1 cellular context compared by ENCODE assay signal in genomic region chr6:15063253-15063853, GRCh38.
TF ChIP-seq lines count a peak whose summit lies in the region.

No MANE protein-coding gene starts in this region.

TF ChIP-seq in K562, 482 proteins besides CTCF, POLR2A, EP300 and RAD21 (continued from another document and continues in another):
- TF ChIP-seq PBX2 (CRISPR knock-in tag; IDR thresholded peaks at IDR 0.05; ENCODE audit: low read depth) (no peak), PBX2 (tag; conservative IDR thresholded peaks at IDR 0.05; ENCODE audit: low read depth) (no peak), CEBPB (tag; IDR thresholded peaks at IDR 0.05) (no peak; the same call in 1 of the 2 replicates), MBD2 (IDR thresholded peaks at IDR 0.05; ENCODE audit: borderline replicate concordance, low read depth) (no peak), DDX20 (tag; IDR thresholded peaks at IDR 0.05; ENCODE audit: low read depth) (no peak), TRIM28 (IDR thresholded peaks at IDR 0.05) (no peak), ASH1L (IDR thresholded peaks at IDR 0.05; ENCODE audit: borderline replicate concordance, low read depth, partially characterized antibody) (no peak), CHD2 (IDR thresholded peaks at IDR 0.05; ENCODE audit: low read depth, low read length) (no peak), KDM5B (IDR thresholded peaks at IDR 0.05; ENCODE audit: insufficient replicate concordance, low read depth, low read length) (no peak), HNRNPUL1 (IDR thresholded peaks at IDR 0.05; ENCODE audit: low read length) (no peak), MITF (IDR thresholded peaks at IDR 0.05) (no peak), TGIF2 (CRISPR knock-in tag; IDR thresholded peaks at IDR 0.05) (no peak), E2F4 (CRISPR knock-in tag; IDR thresholded peaks at IDR 0.05; ENCODE audit: low read depth) (no peak), ETV1 (tag; conservative IDR thresholded peaks at IDR 0.05; ENCODE audit: low read depth) (no peak; the same call in 1 of the 2 replicates), DIDO1 (tag; IDR thresholded peaks at IDR 0.05; ENCODE audit: low read depth) (no peak), RFX5 (IDR thresholded peaks at IDR 0.05; ENCODE audit: low read depth, low read length) (no peak), ZNF696 (CRISPR knock-in tag; conservative IDR thresholded peaks at IDR 0.05) (no peak), PCBP1 (IDR thresholded peaks at IDR 0.05; ENCODE audit: low read depth, low read length, poor library complexity, severe bottlenecking) (no peak), DEAF1 (CRISPR knock-in tag; IDR thresholded peaks at IDR 0.05) (no peak), ATF4 (CRISPR knock-in tag; IDR thresholded peaks at IDR 0.05) (no peak), ZNF316 (IDR thresholded peaks at IDR 0.05) (no peak), ZBTB9 (CRISPR knock-in tag; IDR thresholded peaks at IDR 0.05) (no peak), ZNF347 (CRISPR knock-in tag; IDR thresholded peaks at IDR 0.05; ENCODE audit: low read depth) (0 out of 2 replicates have a peak, but pooled peaks have one; percentile 12), ZC3H11A (IDR thresholded peaks at IDR 0.05; ENCODE audit: low read depth, low read length) (no peak), SRSF1 (IDR thresholded peaks at IDR 0.05; ENCODE audit: low read depth, low read length) (no peak), RBM25 (IDR thresholded peaks at IDR 0.05; ENCODE audit: low read depth, low read length, severe bottlenecking) (no peak), ZEB2 (IDR thresholded peaks at IDR 0.05) (no peak), ARHGAP35 (IDR thresholded peaks at IDR 0.05; ENCODE audit: partially characterized antibody) (no peak), SLC30A9 (CRISPR knock-in tag; IDR thresholded peaks at IDR 0.05) (no peak), ZNF780A (CRISPR knock-in tag; IDR thresholded peaks at IDR 0.05) (no peak), GABPB1 (CRISPR knock-in tag; IDR thresholded peaks at IDR 0.05) (no peak), EWSR1 (IDR thresholded peaks at IDR 0.05; ENCODE audit: borderline replicate concordance, low read depth, partially characterized antibody) (no peak), HOXB6 (CRISPR knock-in tag; IDR thresholded peaks at IDR 0.05; ENCODE audit: borderline replicate concordance) (no peak), ZNF75A (CRISPR knock-in tag; IDR thresholded peaks at IDR 0.05) (0 out of 2 replicates have a peak, but pooled peaks have one; percentile 21)
- TF ChIP-seq, protein P1, sequence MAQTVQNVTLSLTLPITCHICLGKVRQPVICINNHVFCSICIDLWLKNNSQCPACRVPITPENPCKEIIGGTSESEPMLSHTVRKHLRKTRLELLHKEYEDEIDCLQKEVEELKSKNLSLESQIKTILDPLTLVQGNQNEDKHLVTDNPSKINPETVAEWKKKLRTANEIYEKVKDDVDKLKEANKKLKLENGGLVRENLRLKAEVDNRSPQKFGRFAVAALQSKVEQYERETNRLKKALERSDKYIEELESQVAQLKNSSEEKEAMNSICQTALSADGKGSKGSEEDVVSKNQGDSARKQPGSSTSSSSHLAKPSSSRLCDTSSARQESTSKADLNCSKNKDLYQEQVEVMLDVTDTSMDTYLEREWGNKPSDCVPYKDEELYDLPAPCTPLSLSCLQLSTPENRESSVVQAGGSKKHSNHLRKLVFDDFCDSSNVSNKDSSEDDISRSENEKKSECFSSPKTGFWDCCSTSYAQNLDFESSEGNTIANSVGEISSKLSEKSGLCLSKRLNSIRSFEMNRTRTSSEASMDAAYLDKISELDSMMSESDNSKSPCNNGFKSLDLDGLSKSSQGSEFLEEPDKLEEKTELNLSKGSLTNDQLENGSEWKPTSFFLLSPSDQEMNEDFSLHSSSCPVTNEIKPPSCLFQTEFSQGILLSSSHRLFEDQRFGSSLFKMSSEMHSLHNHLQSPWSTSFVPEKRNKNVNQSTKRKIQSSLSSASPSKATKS (CRISPR knock-in tag; IDR thresholded peaks at IDR 0.05): no peak
- TF ChIP-seq, protein P2, sequence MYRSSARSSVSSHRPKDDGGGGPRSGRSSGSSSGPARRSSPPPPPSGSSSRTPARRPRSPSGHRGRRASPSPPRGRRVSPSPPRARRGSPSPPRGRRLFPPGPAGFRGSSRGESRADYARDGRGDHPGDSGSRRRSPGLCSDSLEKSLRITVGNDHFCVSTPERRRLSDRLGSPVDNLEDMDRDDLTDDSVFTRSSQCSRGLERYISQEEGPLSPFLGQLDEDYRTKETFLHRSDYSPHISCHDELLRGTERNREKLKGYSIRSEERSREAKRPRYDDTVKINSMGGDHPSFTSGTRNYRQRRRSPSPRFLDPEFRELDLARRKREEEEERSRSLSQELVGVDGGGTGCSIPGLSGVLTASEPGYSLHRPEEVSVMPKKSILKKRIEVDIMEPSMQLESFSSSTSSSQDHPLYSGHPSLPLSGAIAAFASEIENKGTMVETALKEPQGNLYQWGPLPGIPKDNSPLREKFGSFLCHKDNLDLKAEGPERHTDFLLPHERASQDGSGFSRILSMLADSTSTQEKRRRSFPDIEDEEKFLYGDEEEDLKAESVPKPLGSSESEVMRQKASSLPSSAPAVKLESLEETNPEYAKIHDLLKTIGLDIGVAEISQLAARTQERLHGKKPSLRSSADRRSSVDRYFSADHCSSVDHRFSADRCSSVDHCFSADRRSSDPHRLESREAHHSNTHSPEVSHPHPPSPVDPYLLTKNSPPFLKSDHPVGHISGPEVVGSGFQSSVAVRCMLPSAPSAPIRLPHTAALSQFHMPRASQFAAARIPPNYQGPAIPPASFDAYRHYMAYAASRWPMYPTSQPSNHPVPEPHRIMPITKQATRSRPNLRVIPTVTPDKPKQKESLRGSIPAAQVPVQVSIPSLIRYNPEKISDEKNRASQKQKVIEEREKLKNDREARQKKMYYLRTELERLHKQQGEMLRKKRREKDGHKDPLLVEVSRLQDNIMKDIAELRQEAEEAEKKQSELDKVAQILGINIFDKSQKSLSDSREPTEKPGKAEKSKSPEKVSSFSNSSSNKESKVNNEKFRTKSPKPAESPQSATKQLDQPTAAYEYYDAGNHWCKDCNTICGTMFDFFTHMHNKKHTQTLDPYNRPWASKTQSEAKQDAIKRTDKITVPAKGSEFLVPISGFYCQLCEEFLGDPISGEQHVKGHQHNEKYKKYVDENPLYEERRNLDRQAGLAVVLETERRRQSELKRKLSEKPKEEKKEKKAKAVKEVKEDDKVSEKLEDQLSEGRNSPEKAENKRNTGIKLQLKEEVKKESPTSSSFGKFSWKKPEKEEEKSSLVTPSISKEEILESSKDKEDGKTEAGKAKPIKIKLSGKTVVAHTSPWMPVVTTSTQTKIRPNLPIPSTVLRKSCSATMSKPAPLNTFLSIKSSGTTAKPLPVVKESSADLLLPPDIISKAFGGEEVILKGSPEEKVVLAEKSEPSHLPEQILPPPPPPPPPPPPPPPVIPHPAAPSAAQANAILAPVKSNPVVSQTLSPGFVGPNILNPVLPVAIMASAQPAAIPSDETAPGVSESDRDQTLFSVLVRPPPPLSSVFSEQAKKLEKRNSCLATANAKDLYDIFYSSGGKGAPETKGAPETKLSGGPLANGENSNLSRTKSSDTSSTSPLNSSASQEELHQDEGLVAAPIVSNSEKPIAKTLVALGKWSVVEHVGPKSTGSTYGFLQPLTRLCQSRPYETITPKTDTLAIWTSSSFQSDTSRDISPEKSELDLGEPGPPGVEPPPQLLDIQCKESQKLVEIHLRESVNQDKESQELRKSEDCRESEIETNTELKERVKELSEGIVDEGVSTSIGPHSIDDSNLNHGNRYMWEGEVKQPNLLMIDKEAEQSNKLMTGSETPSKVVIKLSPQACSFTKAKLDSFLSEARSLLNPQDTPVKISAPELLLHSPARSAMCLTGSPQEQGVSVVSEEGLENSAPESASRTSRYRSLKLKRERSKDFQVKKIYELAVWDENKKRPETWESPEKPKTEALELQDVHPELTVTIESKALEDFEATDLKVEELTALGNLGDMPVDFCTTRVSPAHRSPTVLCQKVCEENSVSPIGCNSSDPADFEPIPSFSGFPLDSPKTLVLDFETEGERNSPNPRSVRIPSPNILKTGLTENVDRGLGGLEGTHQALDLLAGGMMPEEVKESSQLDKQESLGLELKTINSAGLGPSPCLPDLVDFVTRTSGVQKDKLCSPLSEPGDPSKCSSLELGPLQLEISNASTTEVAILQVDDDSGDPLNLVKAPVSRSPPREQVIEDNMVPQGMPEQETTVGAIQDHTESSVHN (IDR thresholded peaks at IDR 0.05; ENCODE audit: borderline replicate concordance in 1 of 2, low read depth in 1 of 2): no peak
- TF ChIP-seq, protein P3, sequence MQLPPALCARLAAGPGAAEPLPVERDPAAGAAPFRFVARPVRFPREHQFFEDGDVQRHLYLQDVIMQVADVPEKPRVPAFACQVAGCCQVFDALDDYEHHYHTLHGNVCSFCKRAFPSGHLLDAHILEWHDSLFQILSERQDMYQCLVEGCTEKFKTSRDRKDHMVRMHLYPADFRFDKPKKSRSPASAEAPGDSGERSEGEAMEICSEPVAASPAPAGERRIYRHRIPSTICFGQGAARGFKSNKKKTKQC (CRISPR knock-in tag; IDR thresholded peaks at IDR 0.05): no peak
- TF ChIP-seq, protein P4, sequence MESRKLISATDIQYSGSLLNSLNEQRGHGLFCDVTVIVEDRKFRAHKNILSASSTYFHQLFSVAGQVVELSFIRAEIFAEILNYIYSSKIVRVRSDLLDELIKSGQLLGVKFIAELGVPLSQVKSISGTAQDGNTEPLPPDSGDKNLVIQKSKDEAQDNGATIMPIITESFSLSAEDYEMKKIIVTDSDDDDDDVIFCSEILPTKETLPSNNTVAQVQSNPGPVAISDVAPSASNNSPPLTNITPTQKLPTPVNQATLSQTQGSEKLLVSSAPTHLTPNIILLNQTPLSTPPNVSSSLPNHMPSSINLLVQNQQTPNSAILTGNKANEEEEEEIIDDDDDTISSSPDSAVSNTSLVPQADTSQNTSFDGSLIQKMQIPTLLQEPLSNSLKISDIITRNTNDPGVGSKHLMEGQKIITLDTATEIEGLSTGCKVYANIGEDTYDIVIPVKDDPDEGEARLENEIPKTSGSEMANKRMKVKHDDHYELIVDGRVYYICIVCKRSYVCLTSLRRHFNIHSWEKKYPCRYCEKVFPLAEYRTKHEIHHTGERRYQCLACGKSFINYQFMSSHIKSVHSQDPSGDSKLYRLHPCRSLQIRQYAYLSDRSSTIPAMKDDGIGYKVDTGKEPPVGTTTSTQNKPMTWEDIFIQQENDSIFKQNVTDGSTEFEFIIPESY (CRISPR knock-in tag; IDR thresholded peaks at IDR 0.05): no peak
